ENCODE assay signal across 8 cellular contexts in genomic region chr5:134873987-134874830, GRCh38. TPM values are rescaled to one million over a fixed set of nuclear protein-coding genes. Genes with fewer than 3 reads are reported as not detected.
DNase-seq lines count a peak whose midpoint lies in the region; ATAC-seq and TF ChIP-seq lines count a peak whose summit lies in the region.

TXNDC15 (plus strand) TSS chr5:134874371; CDS start chr5:134874428, 57 bp downstream.

- H3K36me3 ChIP-seq in OCI-LY3 (replicated peaks; ENCODE audit: low read depth, low read length) (peaks cover 3% of the 10 kb centered on the region), mucosa of descending colon (ENCODE audit: low read depth) (no peaks in the 10 kb centered on the region)

- TF ChIP-seq CTCF in OCI-LY3 (IDR thresholded peaks at IDR 0.05; ENCODE audit: low read depth, low read length) (no peak), mucosa of descending colon (IDR thresholded peaks at IDR 0.05) (no peak)

- H3K79me2 ChIP-seq in OCI-LY3 (ENCODE audit: low read length) = peaks cover 43% of the 10 kb centered on the region

- peak within 1 kb of the TSS; percentile 65 for H3K27ac ChIP-seq in OCI-LY3 (ENCODE audit: low read length)
- peak within 1 kb of the TSS; percentile 75 for H3K27ac ChIP-seq in epithelial cell of prostate

- peak within 1 kb of the TSS; percentile 85 for H3K4me2 ChIP-seq in OCI-LY3 (ENCODE audit: low read length)

- peak; percentile 86 for DNase-seq in COLO668 (lab: John Stamatoyannopoulos, UW; ENCODE audit: unreplicated experiment)
- DNase-seq in HS-5 (ENCODE audit: low read depth) = peak; percentile 57
- peak; percentile 69 for DNase-seq in activated T-cell treated with anti-CD3 and anti-CD28 coated beads for 24 hours (ENCODE audit: low read depth)
- DNase-seq in epithelial cell of prostate (ENCODE audit: low read depth, low spot score) = peak; percentile 26
- peak; percentile 90 to 92 (median 91) for DNase-seq in mucosa of descending colon
- peak; percentile 72 for DNase-seq in stimulated activated CD8-positive, alpha-beta memory T cell treated with anti-CD3 and anti-CD28 coated beads, Interleukin-4, amount 100 ng/mL, for 24 hours (ENCODE audit: low read depth)

- no peaks in the 10 kb centered on the region for H3K27me3 ChIP-seq in OCI-LY3 (ENCODE audit: low read depth, low read length)

- H3K9me3 ChIP-seq in OCI-LY3 (ENCODE audit: insufficient read depth, low read length) (no peaks in the 10 kb centered on the region), mucosa of descending colon (no peaks in the 10 kb centered on the region)

- peak within 1 kb of the TSS; percentile 92 for H3K9ac ChIP-seq in OCI-LY3 (ENCODE audit: low read length)

- intact Hi-C loops in mucosa of descending colon (cut with DNase I, micrococcal nuclease) = no loop called here

- H2AFZ ChIP-seq in OCI-LY3 (ENCODE audit: low read depth, low read length) = peak within 1 kb of the TSS; percentile 87

- ATAC-seq in GM19467 (IDR thresholded peaks at IDR 0.05; ENCODE audit: unreplicated experiment) (peak; percentile 78), mucosa of descending colon (peak; percentile 98)

- H3K4me3 ChIP-seq in OCI-LY3 (ENCODE audit: low read length) (peak within 1 kb of the TSS; percentile 90), mucosa of descending colon (peak within 1 kb of the TSS; percentile 94)

- H3K4me1 ChIP-seq in OCI-LY3 (ENCODE audit: low read length) = peaks cover 8% of the 10 kb centered on the region
- peaks cover 13% of the 10 kb centered on the region for H3K4me1 ChIP-seq in mucosa of descending colon (ENCODE audit: low read depth)

- H4K20me1 ChIP-seq in OCI-LY3 (ENCODE audit: insufficient read depth, low read length) = no peaks in the 10 kb centered on the region

RNA-seq across cellular contexts. Expression of gene TXNDC15, which starts in this region (rescaled TPM):
- 10 to 100 TPM; 20.7 to 45.4 (median 32.8) TPM for total RNA-seq in mucosa of descending colon

Comparison
In these comparisons a context has a peak if more than half of its experiments do, and no peak if none do; other contexts are left out.
1. Peak in every context shown above with its lines: DNase-seq, ATAC-seq, H3K4me3 ChIP-seq and H3K27ac ChIP-seq.
2. DNase-seq: peak in every context shown above with its lines; median percentile 91 in mucosa of descending colon; 86 in COLO668; 72 in stimulated activated CD8-positive, alpha-beta memory T cell treated with anti-CD3 and anti-CD28 coated beads, Interleukin-4, amount 100 ng/mL, for 24 hours; 69 in activated T-cell treated with anti-CD3 and anti-CD28 coated beads for 24 hours; 57 in HS-5; 26 in epithelial cell of prostate.